Comparison of ENCODE assay signal across 20 cellular contexts in genomic region chr2:126671488-126671887, GRCh38. TPM values are rescaled to one million over a fixed set of nuclear protein-coding genes. Genes with fewer than 3 reads are reported as not detected.
DNase-seq lines count a peak whose midpoint lies in the region; ATAC-seq lines count a peak whose summit lies in the region.
"Had no signal": no experiment of that assay in that cellular context is flagged by ENCODE, and none has a peak within 500 bp of the region (broad histone marks: within the 10 kb centered on the region; RNA-seq: fewer than 3 reads in every experiment).

No MANE protein-coding gene starts in this region.

- H3K4me1 Mint-ChIP-seq in activated CD8-positive, alpha-beta memory T cell treated with anti-CD3 and anti-CD28 coated beads, Interleukin-2, amount 10 ng/mL, durations not matched to agents 7 days and 5 days = peaks cover 8% of the 10 kb centered on the region
- H3K4me1 Mint-ChIP-seq in CD8-positive, alpha-beta memory T cell = peaks cover 59 to 85% (median 80%) of the 10 kb centered on the region in 3 donors
- H3K4me1 Mint-ChIP-seq in naive thymus-derived CD4-positive, alpha-beta T cell = peaks cover 36 to 91% (median 84%) of the 10 kb centered on the region in 7 donors
- H3K4me1 Mint-ChIP-seq in stimulated activated naive B cell treated with anti-CD40 and anti-IgM and Interleukin-4, amounts not matched to agents 10 μg/mL and 1 μg/mL and 100 μg/mL, for 72 hours = peaks cover 27 to 30% of the 10 kb centered on the region in 2 donors

- H3K9me3 ChIP-seq in CD8-positive, alpha-beta memory T cell (ENCODE audit: low read length) = peaks cover 6% of the 10 kb centered on the region
- peaks cover 0 to 9% (median 0%) of the 10 kb centered on the region in 3 experiments for H3K9me3 ChIP-seq in naive thymus-derived CD4-positive, alpha-beta T cell (ENCODE audit: control insufficient read depth in 2 of 3, low read length in 3 of 3)

- no peak overlapping the region for H3K4me3 Mint-ChIP-seq in activated CD8-positive, alpha-beta memory T cell treated with anti-CD3 and anti-CD28 coated beads, Interleukin-2, amount 10 ng/mL, durations not matched to agents 7 days and 5 days
- H3K4me3 Mint-ChIP-seq in CD8-positive, alpha-beta memory T cell = no peak overlapping the region
- H3K4me3 Mint-ChIP-seq in naive thymus-derived CD4-positive, alpha-beta T cell = peak overlapping the region in 1 of 10 donors; percentile 27
- H3K4me3 Mint-ChIP-seq in stimulated activated naive B cell treated with anti-CD40 and anti-IgM and Interleukin-4, amounts not matched to agents 10 μg/mL and 1 μg/mL and 100 μg/mL, for 72 hours = no peak overlapping the region
- H3K4me3 Mint-ChIP-seq: B cell, CD14-positive monocyte had no signal

- intact Hi-C loops in naive thymus-derived CD4-positive, alpha-beta T cell (cut with micrococcal nuclease) = no loop called here

- no peak for DNase-seq in activated CD8-positive, alpha-beta memory T cell treated with anti-CD3 and anti-CD28 coated beads, Interleukin-2, amount 10 ng/mL, durations not matched to agents 7 days and 5 days
- no peak for DNase-seq in activated CD8-positive, alpha-beta memory T cell treated with anti-CD3 and anti-CD28 coated beads, Interleukin-2, amount 50 U/mL, for 4 hours
- DNase-seq in CD8-positive, alpha-beta memory T cell = no peak
- no peak for DNase-seq in naive thymus-derived CD4-positive, alpha-beta T cell
- no peak for DNase-seq in stimulated activated naive B cell treated with anti-CD40 and anti-IgM and Interleukin-4, amounts not matched to agents 10 μg/mL and 1 μg/mL and 100 μg/mL, for 72 hours
- no peak for DNase-seq in stimulated activated CD4-positive, alpha-beta T cell treated with anti-CD3 and anti-CD28 coated beads, Interleukin-4, amount 100 ng/mL, for 1 hour
- DNase-seq: COR-L47, DMS79, Karpas-422, MV-4-11, NCI-H1694, NCI-H2081 treated with DMSO at 0.1 percent for 48 hours, NCI-H2171 treated with DMSO at 0.1 percent for 48 hours, NCI-H446, NCI-H526, Peyer's patch had no signal

- CTCF ChIA-PET in activated CD8-positive, alpha-beta memory T cell treated with anti-CD3 and anti-CD28 coated beads, Interleukin-2, amount 10 ng/mL, durations not matched to agents 7 days and 5 days (lab: Charles Lee) = no interaction called here
- CTCF ChIA-PET in CD8-positive, alpha-beta memory T cell (lab: Charles Lee) = no interaction called here
- CTCF ChIA-PET in naive thymus-derived CD4-positive, alpha-beta T cell (lab: Charles Lee) = interaction anchor here (1.0 kb wide), 1 partner anchor 90 kb away, joined by 3 read pairs; no protein-coding TSS in a partner anchor

- H3K36me3 ChIP-seq in CD8-positive, alpha-beta memory T cell (ENCODE audit: insufficient read depth, low read length) = peaks cover 12% of the 10 kb centered on the region
- peaks cover 0 to 56% (median 9%) of the 10 kb centered on the region in 3 experiments for H3K36me3 ChIP-seq in naive thymus-derived CD4-positive, alpha-beta T cell (ENCODE audit: control insufficient read depth in 2 of 3, insufficient read depth in 3 of 3, low read length in 3 of 3)
- H3K36me3 ChIP-seq: Peyer's patch, SJSA1 had no signal

- H3K9me3 Mint-ChIP-seq in activated CD8-positive, alpha-beta memory T cell treated with anti-CD3 and anti-CD28 coated beads, Interleukin-2, amount 10 ng/mL, durations not matched to agents 7 days and 5 days (ENCODE audit: low read depth) = peaks cover 12% of the 10 kb centered on the region
- H3K9me3 Mint-ChIP-seq in CD8-positive, alpha-beta memory T cell = peaks cover 4 to 12% (median 10%) of the 10 kb centered on the region in 5 donors
- H3K9me3 Mint-ChIP-seq in naive thymus-derived CD4-positive, alpha-beta T cell = peaks cover 0 to 17% (median 11%) of the 10 kb centered on the region in 11 donors
- peaks cover 4 to 6% of the 10 kb centered on the region in 2 donors for H3K9me3 Mint-ChIP-seq in stimulated activated naive B cell treated with anti-CD40 and anti-IgM and Interleukin-4, amounts not matched to agents 10 μg/mL and 1 μg/mL and 100 μg/mL, for 72 hours

- no peaks in the 10 kb centered on the region for H3K27me3 ChIP-seq in CD8-positive, alpha-beta memory T cell (ENCODE audit: insufficient read depth, low read length, poor library complexity, severe bottlenecking)
- H3K27me3 ChIP-seq in naive thymus-derived CD4-positive, alpha-beta T cell (ENCODE audit: control insufficient read depth in 2 of 2, insufficient read depth in 2 of 2, low read length in 2 of 2) = no peaks in the 10 kb centered on the region
- H3K27me3 ChIP-seq: Peyer's patch had no signal

- POLR2A ChIA-PET in CD8-positive, alpha-beta memory T cell (lab: Charles Lee) = no interaction called here
- POLR2A ChIA-PET in naive thymus-derived CD4-positive, alpha-beta T cell (lab: Charles Lee) = interaction anchor here (0.9 kb wide), 1 partner anchor 13 kb away, joined by 3 read pairs; no protein-coding TSS in a partner anchor

- peaks cover 46% of the 10 kb centered on the region for H3K4me1 ChIP-seq in CD8-positive, alpha-beta memory T cell (ENCODE audit: insufficient read depth, low read length)
- peaks cover 0 to 15% of the 10 kb centered on the region in 2 donors for H3K4me1 ChIP-seq in naive thymus-derived CD4-positive, alpha-beta T cell (ENCODE audit: control insufficient read depth in 2 of 2, insufficient read depth in 2 of 2, low read length in 2 of 2)
- H3K4me1 ChIP-seq: Peyer's patch, SJSA1 had no signal

- ATAC-seq in activated CD8-positive, alpha-beta memory T cell treated with anti-CD3 and anti-CD28 coated beads, Interleukin-2, amount 10 ng/mL, durations not matched to agents 7 days and 5 days = no peak
- peak; percentile 12 for ATAC-seq in naive thymus-derived CD4-positive, alpha-beta T cell
- ATAC-seq in stimulated activated naive B cell treated with anti-CD40 and anti-IgM and Interleukin-4, amounts not matched to agents 10 μg/mL and 1 μg/mL and 100 μg/mL, for 72 hours (replicated peaks) = no peak
- no peak for ATAC-seq in HG03039 (IDR thresholded peaks at IDR 0.05; ENCODE audit: unreplicated experiment)

- H3K27ac Mint-ChIP-seq in activated CD8-positive, alpha-beta memory T cell treated with anti-CD3 and anti-CD28 coated beads, Interleukin-2, amount 10 ng/mL, durations not matched to agents 7 days and 5 days = peak overlapping the region; percentile 8
- peak overlapping the region in 5 of 8 donors; percentile 29 to 68 (median 67) for H3K27ac Mint-ChIP-seq in CD8-positive, alpha-beta memory T cell
- peak overlapping the region in 5 of 9 donors; percentile 36 to 76 (median 65) for H3K27ac Mint-ChIP-seq in naive thymus-derived CD4-positive, alpha-beta T cell
- H3K27ac Mint-ChIP-seq in stimulated activated naive B cell treated with anti-CD40 and anti-IgM and Interleukin-4, amounts not matched to agents 10 μg/mL and 1 μg/mL and 100 μg/mL, for 72 hours = peak overlapping the region; percentile 72
- H3K27ac Mint-ChIP-seq: B cell had no signal

- H3K4me3 ChIP-seq in CD8-positive, alpha-beta memory T cell (ENCODE audit: low read length) = no peak overlapping the region
- H3K4me3 ChIP-seq in naive thymus-derived CD4-positive, alpha-beta T cell (ENCODE audit: low read length) = no peak overlapping the region
- H3K4me3 ChIP-seq: Peyer's patch, SJSA1 had no signal

- H3K27ac ChIP-seq in CD8-positive, alpha-beta memory T cell (ENCODE audit: low read depth, low read length) = no peak overlapping the region
- H3K27ac ChIP-seq in naive thymus-derived CD4-positive, alpha-beta T cell (ENCODE audit: low read depth, low read length) = no peak overlapping the region
- H3K27ac ChIP-seq: Peyer's patch, SJSA1 had no signal

- H3K27me3 Mint-ChIP-seq in activated CD8-positive, alpha-beta memory T cell treated with anti-CD3 and anti-CD28 coated beads, Interleukin-2, amount 10 ng/mL, durations not matched to agents 7 days and 5 days = no peaks in the 10 kb centered on the region
- H3K27me3 Mint-ChIP-seq in CD8-positive, alpha-beta memory T cell = no peaks in the 10 kb centered on the region
- no peaks in the 10 kb centered on the region for H3K27me3 Mint-ChIP-seq in naive thymus-derived CD4-positive, alpha-beta T cell
- no peaks in the 10 kb centered on the region for H3K27me3 Mint-ChIP-seq in stimulated activated naive B cell treated with anti-CD40 and anti-IgM and Interleukin-4, amounts not matched to agents 10 μg/mL and 1 μg/mL and 100 μg/mL, for 72 hours
- H3K27me3 Mint-ChIP-seq: B cell had no signal

- H3K36me3 Mint-ChIP-seq in activated CD8-positive, alpha-beta memory T cell treated with anti-CD3 and anti-CD28 coated beads, Interleukin-2, amount 10 ng/mL, durations not matched to agents 7 days and 5 days = peaks cover 42% of the 10 kb centered on the region
- H3K36me3 Mint-ChIP-seq in CD8-positive, alpha-beta memory T cell = peaks cover 24 to 87% (median 25%) of the 10 kb centered on the region in 3 donors
- H3K36me3 Mint-ChIP-seq in naive thymus-derived CD4-positive, alpha-beta T cell = peaks cover 12 to 71% (median 49%) of the 10 kb centered on the region in 5 donors
- H3K36me3 Mint-ChIP-seq in stimulated activated naive B cell treated with anti-CD40 and anti-IgM and Interleukin-4, amounts not matched to agents 10 μg/mL and 1 μg/mL and 100 μg/mL, for 72 hours = peaks cover 45 to 75% of the 10 kb centered on the region in 2 donors

RNA-seq across cellular contexts. Expression of gene GYPC, which starts 15.5 kb away (rescaled TPM):
- total RNA-seq in activated CD8-positive, alpha-beta memory T cell treated with anti-CD3 and anti-CD28 coated beads, Interleukin-2, amount 10 ng/mL, durations not matched to agents 7 days and 5 days = 10 to 100 TPM; 87.6 to 99.8 TPM
- 100 to 1,000 TPM; 102 TPM for total RNA-seq in CD8-positive, alpha-beta memory T cell
- polyA plus RNA-seq in CD8-positive, alpha-beta memory T cell = 226 TPM
- 100 to 1,000 TPM; 114 to 146 (median 116) TPM for total RNA-seq in naive thymus-derived CD4-positive, alpha-beta T cell
- 100 to 1,000 TPM; 249 to 277 TPM for polyA plus RNA-seq in naive thymus-derived CD4-positive, alpha-beta T cell
- total RNA-seq: SJSA1 had no signal

Comparison
In these comparisons a context has a peak if more than half of its experiments do, and no peak if none do; other contexts are left out.
1. H3K27ac Mint-ChIP-seq: peak in every context shown above with its lines; median percentile 72 in stimulated activated naive B cell treated with anti-CD40 and anti-IgM and Interleukin-4, amounts not matched to agents 10 μg/mL and 1 μg/mL and 100 μg/mL, for 72 hours; 67 in CD8-positive, alpha-beta memory T cell; 65 in naive thymus-derived CD4-positive, alpha-beta T cell; 8 in activated CD8-positive, alpha-beta memory T cell treated with anti-CD3 and anti-CD28 coated beads, Interleukin-2, amount 10 ng/mL, durations not matched to agents 7 days and 5 days.